ENCODE assay signal across 9 cellular contexts in the genomic region with DNA sequence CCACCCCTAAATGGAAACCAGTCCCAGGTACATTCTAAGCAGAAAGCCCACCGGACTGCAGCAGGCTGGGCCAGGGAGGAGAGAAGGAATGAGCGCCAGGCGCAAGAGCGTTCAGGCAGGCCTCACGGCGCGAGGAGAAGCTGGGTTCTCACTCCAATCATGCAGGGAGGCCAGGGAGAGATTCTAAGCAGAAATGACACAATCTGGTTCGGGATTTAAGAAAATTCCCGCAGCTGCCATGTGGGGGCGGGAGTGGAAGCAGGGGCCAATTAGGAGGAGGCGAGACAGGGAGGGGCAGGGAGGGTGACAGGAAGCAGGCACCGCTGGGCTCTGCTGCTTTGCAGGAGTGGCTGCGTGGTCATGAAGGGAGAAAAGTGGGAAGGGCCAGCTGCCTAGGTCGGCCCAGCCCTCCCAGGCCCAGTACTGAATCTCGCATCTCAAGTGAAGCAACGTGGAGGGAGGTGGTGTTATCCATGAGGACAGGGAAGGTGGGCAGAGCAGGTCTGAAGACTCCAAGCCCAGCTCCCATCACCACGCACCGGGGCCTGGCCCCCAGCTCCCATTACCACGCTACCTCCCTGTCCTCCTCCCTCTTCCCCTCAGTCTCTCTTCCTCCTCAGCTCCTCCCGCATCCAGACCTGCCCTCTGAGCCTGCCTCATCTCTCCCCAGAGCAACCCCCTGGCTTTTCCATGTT. TPM values are rescaled to one million over a fixed set of nuclear protein-coding genes. Genes with fewer than 3 reads are reported as not detected.
DNase-seq lines count a peak whose midpoint lies in the region; ATAC-seq and TF ChIP-seq lines count a peak whose summit lies in the region.
"Had no signal": no experiment of that assay in that cellular context is flagged by ENCODE, and none has a peak within 500 bp of the region (broad histone marks: within the 10 kb centered on the region; RNA-seq: fewer than 3 reads in every experiment).

No MANE protein-coding gene starts in this region.

- no peak for TF ChIP-seq CTCF in neutrophil (IDR thresholded peaks at IDR 0.05)

- H3K9me3 ChIP-seq in neutrophil: no peaks in the 10 kb centered on the region
- H3K9me3 ChIP-seq: uterus had no signal

- ATAC-seq in esophagus mucosa (peak; percentile 41), HG03442 (IDR thresholded peaks at IDR 0.05; ENCODE audit: unreplicated experiment) (no peak)

- no peaks in the 10 kb centered on the region for H3K27me3 ChIP-seq in neutrophil
- H3K27me3 ChIP-seq: uterus had no signal

- peak overlapping the region; percentile 18 for H3K27ac ChIP-seq in neutrophil
- H3K27ac ChIP-seq: uterus had no signal

- no peaks in the 10 kb centered on the region for H3K36me3 ChIP-seq in neutrophil
- H3K36me3 ChIP-seq: uterus had no signal

- DNase-seq in EL (peak; percentile 21), NCI-H510A treated with DMSO at 0.1 percent for 48 hours (lab: John Stamatoyannopoulos, UW) (peak; percentile 99), SHP77 (lab: John Stamatoyannopoulos, UW) (no peak), SKM-1 treated with dmso at 0.1 percent for 144 hours (lab: John Stamatoyannopoulos, UW; ENCODE audit: unreplicated experiment) (no peak), SIG-M5 (lab: John Stamatoyannopoulos, UW) (no peak)

- H3K4me3 ChIP-seq in neutrophil (ENCODE audit: low read depth in 1 of 2, low read length in 1 of 2): no peak overlapping the region
- H3K4me3 ChIP-seq: uterus had no signal

- H3K4me1 ChIP-seq in neutrophil (ENCODE audit: control insufficient read depth in 1 of 2, insufficient read depth in 1 of 2, low read depth in 1 of 2, low read length in 1 of 2): peaks cover 67 to 71% of the 10 kb centered on the region in 2 experiments
- H3K4me1 ChIP-seq: uterus had no signal

RNA-seq across cellular contexts. Expression of a gene that starts 11.8 kb away (rescaled TPM):
- total RNA-seq in esophagus mucosa: 4.7 TPM

Comparison
In these comparisons a context has a peak if more than half of its experiments do, and no peak if none do; other contexts are left out.
1. DNase-seq: peak in EL (single experiment) and NCI-H510A treated with DMSO at 0.1 percent for 48 hours (single experiment); none in SHP77 (0 of 2), SKM-1 treated with dmso at 0.1 percent for 144 hours (single experiment) and SIG-M5 (single experiment).